ENCODE assay signal across 16 cellular contexts in the genomic region with DNA sequence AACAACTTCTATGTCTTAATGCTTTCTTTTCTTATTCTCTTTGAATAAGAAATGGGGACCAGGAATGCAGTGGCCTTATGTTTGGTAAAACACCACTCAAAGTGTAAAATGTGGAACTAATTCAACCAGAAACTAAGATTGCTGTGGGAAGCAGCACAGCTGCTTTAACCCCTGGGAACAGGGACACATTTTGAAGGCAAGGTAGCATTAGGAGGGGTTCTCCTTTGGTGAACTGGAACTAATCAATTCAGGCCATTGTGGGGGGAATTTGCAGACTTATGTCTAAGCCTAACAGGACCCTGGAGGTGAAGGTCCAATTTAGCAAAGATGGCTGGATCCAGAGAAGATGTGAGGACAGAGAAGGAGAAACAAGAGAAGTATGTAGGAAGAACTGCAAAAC.
DNase-seq lines count a peak whose midpoint lies in the region; ATAC-seq and TF ChIP-seq lines count a peak whose summit lies in the region.
"Had no signal": no experiment of that assay in that cellular context is flagged by ENCODE, and none has a peak within 500 bp of the region (broad histone marks: within the 10 kb centered on the region; RNA-seq: fewer than 3 reads in every experiment).

No MANE protein-coding gene starts in this region.

- no peaks in the 10 kb centered on the region for H4K20me1 ChIP-seq in osteoblast (ENCODE audit: insufficient read depth, low read length)

- peaks cover 7% of the 10 kb centered on the region for H3K4me1 ChIP-seq in osteoblast (ENCODE audit: insufficient read depth, low read length)
- peaks cover 0 to 18% (median 16%) of the 10 kb centered on the region in 4 donors for H3K4me1 ChIP-seq in tibial artery

- intact Hi-C loops in tibial artery (cut with DNase I; ENCODE audit: low total_unique reads): no loop called here

- H3K4me2 ChIP-seq in osteoblast (ENCODE audit: insufficient read depth, low read length): no peak overlapping the region

- H3K4me3 Mint-ChIP-seq in activated T-helper 17 cell treated with anti-CD3 and anti-CD28 coated beads, Interleukin-2, amount 50 U/mL, for 72 hours: no peak overlapping the region
- H3K4me3 Mint-ChIP-seq in stimulated activated naive B cell treated with anti-CD40 and anti-IgM and Interleukin-4, amounts not matched to agents 10 μg/mL and 1 μg/mL and 100 μg/mL, for 72 hours: no peak overlapping the region
- H3K4me3 Mint-ChIP-seq in activated naive CD4-positive, alpha-beta T cell treated with anti-CD3 and anti-CD28 coated beads, Interleukin-2, amount 10 ng/mL, durations not matched to agents 7 days and 5 days: no peak overlapping the region
- H3K4me3 Mint-ChIP-seq: CD4-positive, alpha-beta memory T cell had no signal

- H3K79me2 ChIP-seq in osteoblast (ENCODE audit: insufficient read depth, low read length): peaks cover 21% of the 10 kb centered on the region

- no peak for ATAC-seq in activated T-helper 17 cell treated with anti-CD3 and anti-CD28 coated beads, Interleukin-2, amount 50 U/mL, for 72 hours (replicated peaks)
- no peak for ATAC-seq in stimulated activated naive B cell treated with anti-CD40 and anti-IgM and Interleukin-4, amounts not matched to agents 10 μg/mL and 1 μg/mL and 100 μg/mL, for 72 hours (replicated peaks)
- no peak for ATAC-seq in GM21381 (IDR thresholded peaks at IDR 0.05; ENCODE audit: unreplicated experiment)

- H3K27ac Mint-ChIP-seq in activated T-helper 17 cell treated with anti-CD3 and anti-CD28 coated beads, Interleukin-2, amount 50 U/mL, for 72 hours: peak overlapping the region; percentile 53
- H3K27ac Mint-ChIP-seq in stimulated activated naive B cell treated with anti-CD40 and anti-IgM and Interleukin-4, amounts not matched to agents 10 μg/mL and 1 μg/mL and 100 μg/mL, for 72 hours: peak overlapping the region; percentile 6
- H3K27ac Mint-ChIP-seq in activated naive CD4-positive, alpha-beta T cell treated with anti-CD3 and anti-CD28 coated beads, Interleukin-2, amount 10 ng/mL, durations not matched to agents 7 days and 5 days: no peak overlapping the region
- H3K27ac Mint-ChIP-seq: CD4-positive, alpha-beta memory T cell had no signal

- H3K27ac ChIP-seq in osteoblast (ENCODE audit: low read depth, low read length) (peak overlapping the region; percentile 17), tibial artery (peak overlapping the region in 1 of 2 donors; percentile 98)

- H3K9me3 Mint-ChIP-seq in activated T-helper 17 cell treated with anti-CD3 and anti-CD28 coated beads, Interleukin-2, amount 50 U/mL, for 72 hours: no peaks in the 10 kb centered on the region
- H3K9me3 Mint-ChIP-seq in stimulated activated naive B cell treated with anti-CD40 and anti-IgM and Interleukin-4, amounts not matched to agents 10 μg/mL and 1 μg/mL and 100 μg/mL, for 72 hours: no peaks in the 10 kb centered on the region
- H3K9me3 Mint-ChIP-seq in activated naive CD4-positive, alpha-beta T cell treated with anti-CD3 and anti-CD28 coated beads, Interleukin-2, amount 10 ng/mL, durations not matched to agents 7 days and 5 days: no peaks in the 10 kb centered on the region

- peak; percentile 62 for DNase-seq in osteoblast (ENCODE audit: insufficient read length, low spot score, missing footprints)
- DNase-seq in stimulated activated naive B cell treated with anti-CD40 and anti-IgM and Interleukin-4, amounts not matched to agents 10 μg/mL and 1 μg/mL and 100 μg/mL, for 72 hours: no peak
- no peak for DNase-seq in activated naive CD4-positive, alpha-beta T cell treated with anti-CD3 and anti-CD28 coated beads, Interleukin-2, amount 10 ng/mL, durations not matched to agents 7 days and 5 days
- no peak for DNase-seq in NCI-H774 (lab: John Stamatoyannopoulos, UW)
- DNase-seq in tibial artery: no peak
- DNase-seq: C1 segment of cervical spinal cord; Calu3; CD4-positive, alpha-beta memory T cell; COR-L47; DMS53; DMS79 treated with DMSO at 0.1 percent for 48 hours; GF-D8; GOT3 had no signal

- H3K36me3 ChIP-seq in osteoblast (ENCODE audit: insufficient read depth, low read length): peaks cover 50% of the 10 kb centered on the region
- peaks cover 47 to 71% (median 65%) of the 10 kb centered on the region in 3 donors for H3K36me3 ChIP-seq in tibial artery

- H3K27me3 ChIP-seq in osteoblast (ENCODE audit: insufficient read depth, low read length) (no peaks in the 10 kb centered on the region), tibial artery (no peaks in the 10 kb centered on the region)

- TF ChIP-seq CTCF in osteoblast (IDR thresholded peaks at IDR 0.05; ENCODE audit: extremely low read depth, low read depth, low read length) (no peak), tibial artery (IDR thresholded peaks at IDR 0.05) (no peak)

- H3K4me3 ChIP-seq in osteoblast (ENCODE audit: insufficient read depth, low read length) (no peak overlapping the region), tibial artery (no peak overlapping the region)
- H3K4me3 ChIP-seq: HAP-1 had no signal

- H3K9me3 ChIP-seq in osteoblast (ENCODE audit: low read depth, low read length): no peaks in the 10 kb centered on the region
- no peaks in the 10 kb centered on the region for H3K9me3 ChIP-seq in tibial artery
- H3K9me3 ChIP-seq: HAP-1 had no signal

- CTCF ChIA-PET in activated naive CD4-positive, alpha-beta T cell treated with anti-CD3 and anti-CD28 coated beads, Interleukin-2, amount 10 ng/mL, durations not matched to agents 7 days and 5 days (lab: Charles Lee): no interaction called here

- H2AFZ ChIP-seq in osteoblast (ENCODE audit: low read length): no peak overlapping the region

- H3K4me1 Mint-ChIP-seq in activated T-helper 17 cell treated with anti-CD3 and anti-CD28 coated beads, Interleukin-2, amount 50 U/mL, for 72 hours: peaks cover 8% of the 10 kb centered on the region
- peaks cover 12 to 17% of the 10 kb centered on the region in 2 donors for H3K4me1 Mint-ChIP-seq in stimulated activated naive B cell treated with anti-CD40 and anti-IgM and Interleukin-4, amounts not matched to agents 10 μg/mL and 1 μg/mL and 100 μg/mL, for 72 hours
- H3K4me1 Mint-ChIP-seq in activated naive CD4-positive, alpha-beta T cell treated with anti-CD3 and anti-CD28 coated beads, Interleukin-2, amount 10 ng/mL, durations not matched to agents 7 days and 5 days: peaks cover 14% of the 10 kb centered on the region

- H3K36me3 Mint-ChIP-seq in activated T-helper 17 cell treated with anti-CD3 and anti-CD28 coated beads, Interleukin-2, amount 50 U/mL, for 72 hours (ENCODE audit: low read depth): no peaks in the 10 kb centered on the region
- peaks cover 30 to 38% of the 10 kb centered on the region in 2 donors for H3K36me3 Mint-ChIP-seq in stimulated activated naive B cell treated with anti-CD40 and anti-IgM and Interleukin-4, amounts not matched to agents 10 μg/mL and 1 μg/mL and 100 μg/mL, for 72 hours
- no peaks in the 10 kb centered on the region for H3K36me3 Mint-ChIP-seq in activated naive CD4-positive, alpha-beta T cell treated with anti-CD3 and anti-CD28 coated beads, Interleukin-2, amount 10 ng/mL, durations not matched to agents 7 days and 5 days

- peaks cover 5% of the 10 kb centered on the region for H3K27me3 Mint-ChIP-seq in activated T-helper 17 cell treated with anti-CD3 and anti-CD28 coated beads, Interleukin-2, amount 50 U/mL, for 72 hours
- H3K27me3 Mint-ChIP-seq in stimulated activated naive B cell treated with anti-CD40 and anti-IgM and Interleukin-4, amounts not matched to agents 10 μg/mL and 1 μg/mL and 100 μg/mL, for 72 hours: peaks cover 0 to 14% of the 10 kb centered on the region in 2 donors
- peaks cover 28% of the 10 kb centered on the region for H3K27me3 Mint-ChIP-seq in activated naive CD4-positive, alpha-beta T cell treated with anti-CD3 and anti-CD28 coated beads, Interleukin-2, amount 10 ng/mL, durations not matched to agents 7 days and 5 days
